In the genomic region with DNA sequence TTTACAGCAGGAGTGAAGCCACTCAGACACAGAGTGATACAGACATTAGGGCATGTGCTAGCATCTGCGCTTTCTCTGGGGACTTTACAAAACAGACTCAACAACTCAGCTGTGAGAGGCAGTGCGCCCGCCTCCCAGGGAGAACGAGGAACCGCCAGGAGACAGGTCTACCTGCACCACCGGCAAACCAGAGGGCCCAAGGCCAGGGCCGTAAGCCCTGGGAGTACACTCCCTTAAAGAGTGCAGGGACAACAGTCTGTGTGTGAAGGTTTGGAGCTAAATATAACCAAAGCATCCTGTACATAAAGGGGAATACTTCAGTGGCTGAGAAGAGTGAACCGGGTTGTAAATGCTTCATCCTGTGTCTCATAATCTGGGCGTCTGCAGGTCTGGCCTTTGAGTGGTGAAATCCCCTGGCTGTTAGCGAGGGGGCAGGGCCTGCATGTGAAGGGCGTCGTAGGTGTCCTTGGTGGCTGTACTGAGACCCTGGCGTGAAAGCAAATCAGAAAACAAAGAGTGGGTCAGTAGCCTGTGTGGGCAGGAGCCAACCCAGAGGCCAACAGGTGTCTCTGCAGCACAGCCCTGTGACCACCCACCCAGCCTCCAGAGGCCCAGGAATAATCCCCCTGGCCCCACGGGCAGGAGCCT, we compare ENCODE assay signal across 13 cellular contexts.
DNase-seq lines count a peak whose midpoint lies in the region; ATAC-seq, FAIRE-seq and TF ChIP-seq lines count a peak whose summit lies in the region.
"Had no signal": no experiment of that assay in that cellular context is flagged by ENCODE, and none has a peak within 500 bp of the region (broad histone marks: within the 10 kb centered on the region; RNA-seq: fewer than 3 reads in every experiment).

No MANE protein-coding gene starts in this region.

- peaks cover 93 to 96% of the 10 kb centered on the region in 2 donors for H3K4me1 Mint-ChIP-seq in immature natural killer cell

- ATAC-seq in GM21825 (IDR thresholded peaks at IDR 0.05; ENCODE audit: unreplicated experiment) = no peak
- ATAC-seq: foreskin keratinocyte had no signal

- peak overlapping the region; percentile 95 to 100 (median 98) for H3K27ac Mint-ChIP-seq in immature natural killer cell
- H3K27ac Mint-ChIP-seq: mesothelial cell of epicardium had no signal

- no peak for TF ChIP-seq CTCF in ovary (IDR thresholded peaks at IDR 0.05)

- no peaks in the 10 kb centered on the region for H3K9me3 Mint-ChIP-seq in immature natural killer cell

- peak; percentile 41 for DNase-seq in G401 (ENCODE audit: low spot score)
- no peak for DNase-seq in GM19239 (ENCODE audit: insufficient read length, low spot score)
- peak; percentile 17 for DNase-seq in RPMI8226
- peak; percentile 61 to 64 (median 64) for DNase-seq in immature natural killer cell
- no peak for DNase-seq in epidermal melanocyte (ENCODE audit: insufficient read length, low spot score)
- DNase-seq in DMS 273 treated with DMSO at 0.1 percent for 48 hours (lab: John Stamatoyannopoulos, UW) = no peak
- DNase-seq in ovary = no peak
- DNase-seq: activated CD4-positive, CD25-positive, alpha-beta regulatory T cell; brain microvascular endothelial cell; foreskin keratinocyte; testis had no signal

- no peak overlapping the region for H3K4me3 ChIP-seq in ovary
- H3K4me3 ChIP-seq: testis had no signal

- no peaks in the 10 kb centered on the region for H3K4me1 ChIP-seq in ovary (ENCODE audit: insufficient read depth)
- H3K4me1 ChIP-seq: foreskin keratinocyte had no signal

- 67 to 75% (median 73%) methylated on average over 14 of the region's 14 CpGs for WGBS in ovary, 3 donors

- no peak for TF ChIP-seq EP300 in ovary (IDR thresholded peaks at IDR 0.05)

- H3K27me3 Mint-ChIP-seq in immature natural killer cell (ENCODE audit: low read depth in 3 of 3) = peaks cover 58 to 92% (median 78%) of the 10 kb centered on the region in 3 donors

- H3K27ac ChIP-seq in ovary = no peak overlapping the region
- H3K27ac ChIP-seq: brain microvascular endothelial cell, foreskin keratinocyte, testis had no signal

- H3K4me3 Mint-ChIP-seq in immature natural killer cell = peak overlapping the region; percentile 73 to 83 (median 76)
- H3K4me3 Mint-ChIP-seq: mesothelial cell of epicardium had no signal

- H3K9me3 ChIP-seq in ovary = no peaks in the 10 kb centered on the region
- H3K9me3 ChIP-seq: testis had no signal

- in situ Hi-C loops in G401 (cut with HindIII; ENCODE audit: low sequenced_read_pairs) = no loop called here

- no peak for TF ChIP-seq POLR2A in ovary (IDR thresholded peaks at IDR 0.05)

- no peaks in the 10 kb centered on the region for H3K36me3 ChIP-seq in ovary
- H3K36me3 ChIP-seq: brain microvascular endothelial cell had no signal

- intact Hi-C loops in ovary (cut with DNase I) = no loop called here

- no peaks in the 10 kb centered on the region for H3K27me3 ChIP-seq in ovary
- H3K27me3 ChIP-seq: brain microvascular endothelial cell, foreskin keratinocyte, testis had no signal

- FAIRE-seq in GM19239 (lab: Jason Lieb, UNC) = peak; percentile 58

- peaks cover 34 to 59% (median 44%) of the 10 kb centered on the region in 3 donors for H3K36me3 Mint-ChIP-seq in immature natural killer cell
- H3K36me3 Mint-ChIP-seq: mesothelial cell of epicardium had no signal

Comparison
In these comparisons a context has a peak if more than half of its experiments do, and no peak if none do; other contexts are left out.
1. DNase-seq: peak in G401 (single experiment), RPMI8226 (single experiment) and immature natural killer cell (3 of 3); none in GM19239 (single experiment), epidermal melanocyte (single experiment), DMS 273 treated with DMSO at 0.1 percent for 48 hours (single experiment) and ovary (0 of 5).